ENCODE assay signal across 13 cellular contexts in genomic region chr19:49924881-49925210, GRCh38. TPM values are rescaled to one million over a fixed set of nuclear protein-coding genes. Genes with fewer than 3 reads are reported as not detected.
DNase-seq lines count a peak whose midpoint lies in the region; ATAC-seq and TF ChIP-seq lines count a peak whose summit lies in the region.
"Not testable (repeated sequence)": the region's sequence is repeated elsewhere in the genome, so short reads cannot be mapped to it uniquely, and the experiment has no call there.
"Had no signal": no experiment of that assay in that cellular context is flagged by ENCODE, and none has a peak within 500 bp of the region (broad histone marks: within the 10 kb centered on the region; RNA-seq: fewer than 3 reads in every experiment).

No MANE protein-coding gene starts in this region.

- peak overlapping the region in 2 of 3 donors; percentile 90 for H3K27ac ChIP-seq in right lobe of liver

- H3K9me3 ChIP-seq in BE2C; Loucy (ENCODE audit: insufficient read depth, low read depth, low read length); T-helper 17 cell (ENCODE audit: control insufficient read depth, low read length, poor library complexity, severe bottlenecking); right lobe of liver; skeletal muscle satellite cell (replicated peaks; ENCODE audit: low read length): not testable (repeated sequence)

- peaks cover 86% of the 10 kb centered on the region for H4K20me1 ChIP-seq in Loucy (ENCODE audit: insufficient read depth, low read length, poor library complexity, severe bottlenecking)

- H3K79me2 ChIP-seq in Loucy (ENCODE audit: insufficient read depth, low read length) = peaks cover 95% of the 10 kb centered on the region

- H3K4me1 ChIP-seq in BE2C (peaks cover 14% of the 10 kb centered on the region), Loucy (ENCODE audit: insufficient read depth, low read length, poor library complexity, severe bottlenecking) (peaks cover 56% of the 10 kb centered on the region), right lobe of liver (peaks cover 0 to 39% (median 16%) of the 10 kb centered on the region in 4 donors), skeletal muscle satellite cell (ENCODE audit: control insufficient read depth, insufficient read depth, low read length) (peaks cover 47% of the 10 kb centered on the region)

- not testable (repeated sequence) for H3K9me3 Mint-ChIP-seq in activated naive CD4-positive, alpha-beta T cell treated with anti-CD3 and anti-CD28 coated beads for 36 hours; brain

- not testable (repeated sequence) for H2AFZ ChIP-seq in Loucy (ENCODE audit: low read length)

- not testable (repeated sequence) for TF ChIP-seq CTCF in BE2C (IDR thresholded peaks at IDR 0.05; ENCODE audit: low read depth, low read length); GM06990 (IDR thresholded peaks at IDR 0.05; ENCODE audit: insufficient read depth, low read length, poor library complexity, severe bottlenecking); Loucy (conservative IDR thresholded peaks at IDR 0.05; ENCODE audit: low read length); brain (conservative IDR thresholded peaks at IDR 0.05); right lobe of liver (IDR thresholded peaks at IDR 0.05)

- not testable (repeated sequence) for H3K27me3 Mint-ChIP-seq in T-helper 17 cell; activated naive CD4-positive, alpha-beta T cell treated with anti-CD3 and anti-CD28 coated beads for 36 hours (ENCODE audit: low read depth); brain

- H3K36me3 Mint-ChIP-seq in T-helper 17 cell (ENCODE audit: low read depth) = not testable (repeated sequence)
- peaks cover 51% of the 10 kb centered on the region for H3K36me3 Mint-ChIP-seq in activated naive CD4-positive, alpha-beta T cell treated with anti-CD3 and anti-CD28 coated beads for 36 hours (ENCODE audit: low read depth)
- H3K36me3 Mint-ChIP-seq in brain = peaks cover 74% of the 10 kb centered on the region

- H3K4me3 ChIP-seq in BE2C (ENCODE audit: low read depth, low read length) = peak overlapping the region; percentile 13; the same call in 1 of the 2 replicates
- H3K4me3 ChIP-seq in GM06990 (replicated peaks; ENCODE audit: low read depth, low read length) = peak overlapping the region; percentile 14; the same call in 1 of the 2 replicates
- H3K4me3 ChIP-seq in Loucy (ENCODE audit: low read length, poor library complexity, severe bottlenecking) = peak overlapping the region; percentile 69
- H3K4me3 ChIP-seq in right lobe of liver = peak overlapping the region; percentile 10 to 47 (median 42)
- H3K4me3 ChIP-seq in skeletal muscle satellite cell (ENCODE audit: low read length) = not testable (repeated sequence)

- DNase-seq in BE2C; GM06990 (ENCODE audit: extremely low read depth, insufficient read length); T-helper 17 cell; activated naive CD4-positive, alpha-beta T cell treated with anti-CD3 and anti-CD28 coated beads for 36 hours; right lobe of liver: not testable (repeated sequence)

- CTCF ChIA-PET in activated naive CD4-positive, alpha-beta T cell treated with anti-CD3 and anti-CD28 coated beads for 36 hours (lab: Charles Lee) = not testable (repeated sequence)

- peak overlapping the region; percentile 65 for H3K9ac ChIP-seq in Loucy (ENCODE audit: low read depth, low read length, poor library complexity, severe bottlenecking)
- not testable (repeated sequence) for H3K9ac ChIP-seq in skeletal muscle satellite cell (ENCODE audit: low read depth, low read length)

- not testable (repeated sequence) for ATAC-seq in T-helper 17 cell, right lobe of liver

- H3K9me2 ChIP-seq in Loucy (replicated peaks; ENCODE audit: low read depth, low read length) = not testable (repeated sequence)

- H3K4me2 ChIP-seq in Loucy (ENCODE audit: low read depth, low read length, poor library complexity, severe bottlenecking) (peak overlapping the region; percentile 96), skeletal muscle satellite cell (ENCODE audit: low read length) (peak overlapping the region; percentile 34)

- H3K4me3 Mint-ChIP-seq in T-helper 17 cell = peak overlapping the region; percentile 73
- not testable (repeated sequence) for H3K4me3 Mint-ChIP-seq in activated naive CD4-positive, alpha-beta T cell treated with anti-CD3 and anti-CD28 coated beads for 36 hours
- H3K4me3 Mint-ChIP-seq in brain = peak overlapping the region in 4 of 5 experiments; percentile 63 to 81 (median 72)

- not testable (repeated sequence) for H3F3A ChIP-seq in Loucy (ENCODE audit: low read depth)

- not testable (repeated sequence) for H3K27me3 ChIP-seq in BE2C; GM06990 (replicated peaks; ENCODE audit: control insufficient read depth, insufficient read depth, low read length); Loucy (ENCODE audit: insufficient read depth, low read length, poor library complexity, severe bottlenecking); right lobe of liver; skeletal muscle satellite cell (ENCODE audit: control insufficient read depth, insufficient read depth, low read length)

- not testable (repeated sequence) for TF ChIP-seq POLR2A in right lobe of liver (IDR thresholded peaks at IDR 0.05)

- H3K27ac Mint-ChIP-seq in T-helper 17 cell (peak overlapping the region; percentile 54), brain (peak overlapping the region; percentile 70 to 97 (median 81))
- peak overlapping the region; percentile 77 for H3K27ac Mint-ChIP-seq in activated naive CD4-positive, alpha-beta T cell treated with anti-CD3 and anti-CD28 coated beads for 36 hours

- peaks cover 54% of the 10 kb centered on the region for H3K4me1 Mint-ChIP-seq in T-helper 17 cell
- H3K4me1 Mint-ChIP-seq in activated naive CD4-positive, alpha-beta T cell treated with anti-CD3 and anti-CD28 coated beads for 36 hours (ENCODE audit: low read depth) = peaks cover 60% of the 10 kb centered on the region
- H3K4me1 Mint-ChIP-seq in brain = peaks cover 73% of the 10 kb centered on the region

- intact Hi-C loops in activated naive CD4-positive, alpha-beta T cell treated with anti-CD3 and anti-CD28 coated beads for 36 hours (cut with micrococcal nuclease); right lobe of liver (cut with DNase I): not testable (repeated sequence)

- H3K36me3 ChIP-seq in BE2C = peaks cover 77% of the 10 kb centered on the region
- H3K36me3 ChIP-seq in GM06990 (ENCODE audit: control insufficient read depth, insufficient read depth, low read length) = peaks cover 34% of the 10 kb centered on the region
- H3K36me3 ChIP-seq in Loucy (ENCODE audit: insufficient read depth, low read length) = peaks cover 32% of the 10 kb centered on the region; the same call in 1 of the 2 replicates
- not testable (repeated sequence) for H3K36me3 ChIP-seq in right lobe of liver
- peaks cover 42% of the 10 kb centered on the region for H3K36me3 ChIP-seq in skeletal muscle satellite cell (ENCODE audit: insufficient read depth, low read length)

- 40% methylated on average over 12 of the region's 13 CpGs for WGBS in right lobe of liver (ENCODE audit: insufficient coverage, low coverage, low lambda C conversion rate, missing lambda C conversion rate)

RNA-seq across cellular contexts. Expression of gene ATF5, which starts 4.2 kb away (rescaled TPM):
- 546 TPM for polyA plus RNA-seq in BE2C (2012; ENCODE audit: insufficient read depth, insufficient read length, low read depth)
- total RNA-seq in T-helper 17 cell (10 to 100 TPM; 31.8 to 36.0 TPM), right lobe of liver (1,000 to 10,000 TPM in 1 of 6 experiments, 100 to 1,000 TPM in 5; 475 to 1,724 (median 619) TPM)
- 1 to 10 TPM; 8.0 to 8.8 TPM for total RNA-seq in activated naive CD4-positive, alpha-beta T cell treated with anti-CD3 and anti-CD28 coated beads for 36 hours
- polyA plus RNA-seq in brain (ENCODE audit: insufficient read depth, low read depth, low replicate concordance) = 409 TPM
- total RNA-seq in skeletal muscle satellite cell (2012; rRNA removed) = 15.1 and 26.4 TPM in 2 replicates

RNA-seq across cellular contexts. Expression of gene NUP62, which starts 4.5 kb away (rescaled TPM):
- 110 TPM for polyA plus RNA-seq in BE2C (2012; ENCODE audit: insufficient read depth, insufficient read length, low read depth)
- total RNA-seq in T-helper 17 cell = 10 to 100 TPM; 46.8 to 62.4 TPM
- 10 to 100 TPM; 89.2 to 92.5 TPM for total RNA-seq in activated naive CD4-positive, alpha-beta T cell treated with anti-CD3 and anti-CD28 coated beads for 36 hours
- 95.1 TPM for polyA plus RNA-seq in brain (ENCODE audit: insufficient read depth, low read depth, low replicate concordance)
- total RNA-seq in right lobe of liver = 10 to 100 TPM in 5 of 6 experiments, 1 to 10 TPM in 1; 9.3 to 55.5 (median 32.6) TPM
- total RNA-seq in skeletal muscle satellite cell (2012; rRNA removed) = 24.6 and 29.7 TPM in 2 replicates

RNA-seq across cellular contexts. Expression of gene IL4I1, which starts 28.2 kb away (rescaled TPM):
- 0.76 TPM for polyA plus RNA-seq in BE2C (2012; ENCODE audit: insufficient read depth, insufficient read length, low read depth)
- 100 to 1,000 TPM in 1 of 2 donors, 10 to 100 TPM in 1; 47.8 to 107 TPM for total RNA-seq in T-helper 17 cell
- total RNA-seq in activated naive CD4-positive, alpha-beta T cell treated with anti-CD3 and anti-CD28 coated beads for 36 hours = 1 to 10 TPM; 7.2 to 7.5 TPM
- polyA plus RNA-seq in brain (ENCODE audit: insufficient read depth, low read depth, low replicate concordance) = not detected
- total RNA-seq in right lobe of liver = 1 to 10 TPM in 2 of 6 experiments, under 1 TPM in 1, not detected in 3; 0.56 to 4.2 (median 1.0) TPM
- total RNA-seq in skeletal muscle satellite cell (2012; rRNA removed) = 0.25 and 1.1 TPM in 2 replicates
- total RNA-seq: Peyer's patch, SK-MEL-5 had no signal

RNA-seq across cellular contexts. Expression of gene SIGLEC11, which starts 36.1 kb away (rescaled TPM):
- 0.17 TPM for polyA plus RNA-seq in BE2C (2012; ENCODE audit: insufficient read depth, insufficient read length, low read depth)
- total RNA-seq in T-helper 17 cell (not detected), right lobe of liver (1 to 10 TPM in 5 of 6 experiments, under 1 TPM in 1; 0.74 to 3.0 (median 1.7) TPM)
- not detected for total RNA-seq in activated naive CD4-positive, alpha-beta T cell treated with anti-CD3 and anti-CD28 coated beads for 36 hours
- polyA plus RNA-seq in brain (ENCODE audit: insufficient read depth, low read depth, low replicate concordance) = 0.12 TPM
- not detected in 2 replicates for total RNA-seq in skeletal muscle satellite cell (2012; rRNA removed)
- total RNA-seq: A172, HT1080, LHCN-M2, SK-MEL-5 had no signal

RNA-seq across cellular contexts. Expression of gene TBC1D17, which starts 47.3 kb away (rescaled TPM):
- 39.4 TPM for polyA plus RNA-seq in BE2C (2012; ENCODE audit: insufficient read depth, insufficient read length, low read depth)
- 10 to 100 TPM; 44.1 to 57.3 TPM for total RNA-seq in T-helper 17 cell
- 10 to 100 TPM; 29.8 to 32.4 TPM for total RNA-seq in activated naive CD4-positive, alpha-beta T cell treated with anti-CD3 and anti-CD28 coated beads for 36 hours
- polyA plus RNA-seq in brain (ENCODE audit: insufficient read depth, low read depth, low replicate concordance) = 77.4 TPM
- 10 to 100 TPM; 12.6 to 38.1 (median 27.8) TPM for total RNA-seq in right lobe of liver
- 7.4 and 12.2 TPM in 2 replicates for total RNA-seq in skeletal muscle satellite cell (2012; rRNA removed)

Comparison
In these comparisons a context has a peak if more than half of its experiments do, and no peak if none do; other contexts are left out.
1. RNA of gene ATF5, which starts 4.2 kb away (total RNA-seq): 475 to 1,724 TPM in right lobe of liver; 31.8 to 36.0 TPM in T-helper 17 cell and 8.0 to 8.8 TPM in activated naive CD4-positive, alpha-beta T cell treated with anti-CD3 and anti-CD28 coated beads for 36 hours; every median in the first group is over 10 times any median in the second.
2. RNA of gene IL4I1, which starts 28.2 kb away (total RNA-seq): 47.8 to 107 TPM in T-helper 17 cell; 7.2 to 7.5 TPM in activated naive CD4-positive, alpha-beta T cell treated with anti-CD3 and anti-CD28 coated beads for 36 hours and 0.56 to 4.2 TPM in right lobe of liver; every median in the first group is over 4 times any median in the second.
3. Peak in every context shown above with its lines, with median percentiles within 50 percentile points of each other: H3K27ac Mint-ChIP-seq.